ENCODE assay signal across 29 cellular contexts in genomic region chr3:169143471-169143870, GRCh38.
DNase-seq lines count a peak whose midpoint lies in the region; ATAC-seq and TF ChIP-seq lines count a peak whose summit lies in the region.
"Had no signal": no experiment of that assay in that cellular context is flagged by ENCODE, and none has a peak within 500 bp of the region (broad histone marks: within the 10 kb centered on the region; RNA-seq: fewer than 3 reads in every experiment).

No MANE protein-coding gene starts in this region.

- intact Hi-C loops in right cardiac atrium (cut with DNase I) (loop anchor here in 2 of 4 donors (10.0 kb wide), 2 partner anchors 521 to 601 kb away; partner anchors contain the start of gene MECOM (in 2 of the 2)), left ventricle myocardium superior (cut with micrococcal nuclease) (no loop called here), testis (cut with DNase I; ENCODE audit: low total_unique reads) (no loop called here)

- TF ChIP-seq CTCF in fibroblast of lung (conservative IDR thresholded peaks at IDR 0.05 in 1 of 2, IDR thresholded peaks at IDR 0.05 in 1 of 2; ENCODE audit: low read depth in 1 of 2, low read length in 2 of 2) (no peak), parathyroid adenoma (IDR thresholded peaks at IDR 0.05) (no peak), testis (IDR thresholded peaks at IDR 0.05) (no peak), osteocyte (IDR thresholded peaks at IDR 0.05) (no peak)

- peaks cover 29% of the 10 kb centered on the region for H3K27me3 Mint-ChIP-seq in osteocyte (ENCODE audit: unreplicated experiment)

- H3K9ac ChIP-seq in fibroblast of lung (ENCODE audit: insufficient read depth, low read length) (no peak overlapping the region), parathyroid adenoma (no peak overlapping the region)
- H3K9ac ChIP-seq: BLaER1 treated with 17β-estradiol and CSF1 and Interleukin-3, amounts not matched to agents 10 nM and 100 nM had no signal

- H3K4me1 ChIP-seq in right cardiac atrium (ENCODE audit: control insufficient read depth, insufficient read depth, low read length) (peaks cover 2% of the 10 kb centered on the region), fibroblast of lung (ENCODE audit: control insufficient read depth, extremely low read depth, insufficient read depth, low read length) (no peaks in the 10 kb centered on the region), parathyroid adenoma (peaks cover 3% of the 10 kb centered on the region), testis (no peaks in the 10 kb centered on the region)

- H3K36me3 Mint-ChIP-seq in osteocyte (ENCODE audit: unreplicated experiment): no peaks in the 10 kb centered on the region

- peak overlapping the region; percentile 79 for H3K4me2 ChIP-seq in fibroblast of lung (ENCODE audit: extremely low read depth, insufficient read depth, low read length)
- H3K4me2 ChIP-seq in parathyroid adenoma (ENCODE audit: low read length): no peak overlapping the region
- H3K4me2 ChIP-seq: BLaER1 treated with 17β-estradiol and CSF1 and Interleukin-3, amounts not matched to agents 10 nM and 100 nM; GM23338 had no signal

- peak overlapping the region; percentile 37 for H3K27ac ChIP-seq in right cardiac atrium (ENCODE audit: low read length)
- no peak overlapping the region for H3K27ac ChIP-seq in fibroblast of lung (ENCODE audit: insufficient read depth, low read length)
- no peak overlapping the region for H3K27ac ChIP-seq in parathyroid adenoma
- H3K27ac ChIP-seq in testis: no peak overlapping the region
- H3K27ac ChIP-seq: BLaER1 treated with 17β-estradiol and CSF1 and Interleukin-3, amounts not matched to agents 10 nM and 100 nM; esophagus muscularis mucosa; tibial artery had no signal

- no peak for TF ChIP-seq POLR2A in testis (IDR thresholded peaks at IDR 0.05)

- H3K9me3 Mint-ChIP-seq in osteocyte (ENCODE audit: unreplicated experiment): no peaks in the 10 kb centered on the region
- H3K9me3 Mint-ChIP-seq: activated naive CD4-positive, alpha-beta T cell treated with anti-CD3 and anti-CD28 coated beads for 36 hours; activated T-cell treated with anti-CD3 and anti-CD28 coated beads, Interleukin-2, amount 50 U/mL, for 72 hours; GM23338; neural crest cell had no signal

- H3K27me3 ChIP-seq in right cardiac atrium (ENCODE audit: control insufficient read depth, insufficient read depth) (no peaks in the 10 kb centered on the region), fibroblast of lung (ENCODE audit: control insufficient read depth, insufficient read depth, low read length) (no peaks in the 10 kb centered on the region), parathyroid adenoma (ENCODE audit: control insufficient read depth, insufficient read depth, low read length) (peaks cover 15% of the 10 kb centered on the region), testis (peaks cover 3% of the 10 kb centered on the region)

- DNase-seq in right cardiac atrium (no peak), left ventricle myocardium superior (no peak), fibroblast of lung (ENCODE audit: low read depth in 2 of 2) (no peak), testis (no peak), NCI-H1694 treated with DMSO at 0.1 percent for 48 hours (lab: John Stamatoyannopoulos, UW) (no peak), osteocyte (ENCODE audit: extremely low spot score, unreplicated experiment) (no peak), GDM1 (lab: John Stamatoyannopoulos, UW) (no peak)
- DNase-seq: ACHN; activated CD4-positive, CD25-positive, alpha-beta regulatory T cell treated with anti-CD3 and anti-CD28 coated beads, Interleukin-2, amount 50 U/mL, for 72 hours; activated naive CD4-positive, alpha-beta T cell treated with anti-CD3 and anti-CD28 coated beads for 36 hours; activated T-cell treated with anti-CD3 and anti-CD28 coated beads, Interleukin-2, amount 50 U/mL, for 72 hours; amygdala; cerebellar nuclear complex; effector CD4-positive, alpha-beta T cell; NCI-H1092 treated with DMSO at 0.1 percent for 48 hours; NCI-H2029; NCI-H345; NCI-H774; SHP77; spleen; stimulated activated CD4-positive, alpha-beta T cell treated with anti-CD3 and anti-CD28 coated beads, Interleukin-4, amount 100 ng/mL, for 1 hour; stimulated activated naive CD4-positive, alpha-beta T cell; tibial artery had no signal

- H3K4me1 Mint-ChIP-seq in osteocyte (ENCODE audit: unreplicated experiment): peaks cover 16% of the 10 kb centered on the region

- no peak overlapping the region for H2AFZ ChIP-seq in fibroblast of lung (ENCODE audit: low read length)
- no peak overlapping the region for H2AFZ ChIP-seq in parathyroid adenoma
- H2AFZ ChIP-seq: GM23338 had no signal

- no peaks in the 10 kb centered on the region for H3K9me3 ChIP-seq in right cardiac atrium (ENCODE audit: control insufficient read depth, low read length)
- H3K9me3 ChIP-seq in fibroblast of lung (ENCODE audit: control insufficient read depth, insufficient read depth, low read depth, low read length): no peaks in the 10 kb centered on the region
- no peaks in the 10 kb centered on the region for H3K9me3 ChIP-seq in parathyroid adenoma (ENCODE audit: control insufficient read depth, low read length)
- H3K9me3 ChIP-seq in testis: no peaks in the 10 kb centered on the region
- H3K9me3 ChIP-seq: BLaER1 treated with 17β-estradiol and CSF1 and Interleukin-3, amounts not matched to agents 10 nM and 100 nM; esophagus muscularis mucosa; spleen; tibial artery had no signal

- H3K4me3 ChIP-seq in right cardiac atrium (ENCODE audit: low read length): peak overlapping the region; percentile 57
- peak overlapping the region; percentile 7 to 95 (median 82) for H3K4me3 ChIP-seq in fibroblast of lung (replicated peaks in 1 of 4; ENCODE audit: control extremely low read depth in 1 of 4, insufficient read depth in 1 of 4, low read depth in 3 of 4, low read length in 4 of 4)
- H3K4me3 ChIP-seq in parathyroid adenoma (ENCODE audit: low read depth, low read length): peak overlapping the region; percentile 17
- H3K4me3 ChIP-seq in testis: no peak overlapping the region
- H3K4me3 ChIP-seq: BLaER1 treated with 17β-estradiol and CSF1 and Interleukin-3, amounts not matched to agents 10 nM and 100 nM; GM23338; tibial artery had no signal

- H3K36me3 ChIP-seq in fibroblast of lung (ENCODE audit: control insufficient read depth, insufficient read depth, low read length): no peaks in the 10 kb centered on the region
- no peaks in the 10 kb centered on the region for H3K36me3 ChIP-seq in parathyroid adenoma (ENCODE audit: control insufficient read depth, insufficient read depth, low read length)
- no peaks in the 10 kb centered on the region for H3K36me3 ChIP-seq in testis (ENCODE audit: low read depth, missing control alignments)
- H3K36me3 ChIP-seq: BLaER1 treated with 17β-estradiol and CSF1 and Interleukin-3, amounts not matched to agents 10 nM and 100 nM; esophagus muscularis mucosa; spleen; tibial artery had no signal

- H3K79me2 ChIP-seq in fibroblast of lung (ENCODE audit: control insufficient read depth, insufficient read depth, low read length): peaks cover 24% of the 10 kb centered on the region
- H3K79me2 ChIP-seq in parathyroid adenoma: no peaks in the 10 kb centered on the region

- no peaks in the 10 kb centered on the region for H4K20me1 ChIP-seq in fibroblast of lung (ENCODE audit: control insufficient read depth, extremely low read depth, insufficient read depth, low read length)

- no peak overlapping the region for H3K4me3 Mint-ChIP-seq in osteocyte (ENCODE audit: unreplicated experiment)
- H3K4me3 Mint-ChIP-seq: activated naive CD4-positive, alpha-beta T cell treated with anti-CD3 and anti-CD28 coated beads for 36 hours; activated T-cell treated with anti-CD3 and anti-CD28 coated beads, Interleukin-2, amount 50 U/mL, for 72 hours; GM23338; neural crest cell had no signal

- ATAC-seq in right cardiac atrium: no peak
- ATAC-seq in left ventricle myocardium superior: no peak
- ATAC-seq: activated T-cell treated with anti-CD3 and anti-CD28 coated beads, Interleukin-2, amount 50 U/mL, for 72 hours; GM23338; HepG2 had no signal

- no peak overlapping the region for H3K27ac Mint-ChIP-seq in osteocyte (ENCODE audit: unreplicated experiment)
- H3K27ac Mint-ChIP-seq: activated naive CD4-positive, alpha-beta T cell treated with anti-CD3 and anti-CD28 coated beads for 36 hours; activated T-cell treated with anti-CD3 and anti-CD28 coated beads, Interleukin-2, amount 50 U/mL, for 72 hours; GM23338 had no signal

- WGBS in right cardiac atrium: 49% methylated on average over 2 of the region's 2 CpGs
- WGBS in testis, 2 donors: 74 to 79% methylated on average over 2 of the region's 2 CpGs

Comparison
In these comparisons a context has a peak if more than half of its experiments do, and no peak if none do; other contexts are left out.
1. H3K4me3 ChIP-seq: peak in right cardiac atrium (single experiment), fibroblast of lung (4 of 4) and parathyroid adenoma (single experiment); none in testis (0 of 2).